Comparison of ENCODE assay signal across 1 cellular context in genomic region chr9:133403766-133404439, GRCh38.
TF ChIP-seq lines count a peak whose summit lies in the region.

No MANE protein-coding gene starts in this region.

TF ChIP-seq in IMR-90, 13 proteins besides CTCF, POLR2A, EP300 and RAD21:
- TF ChIP-seq FOS (IDR thresholded peaks at IDR 0.05; ENCODE audit: low read depth, low read length) (no peak), MAZ (IDR thresholded peaks at IDR 0.05; ENCODE audit: borderline replicate concordance, low read depth, low read length) (no peak), CEBPB (IDR thresholded peaks at IDR 0.05; ENCODE audit: low read depth, low read length) (no peak), SMC3 (IDR thresholded peaks at IDR 0.05; ENCODE audit: low read depth, low read length) (no peak; the same call in 1 of the 2 replicates), CHD1 (IDR thresholded peaks at IDR 0.05; ENCODE audit: low read depth, low read length) (no peak), RFX5 (IDR thresholded peaks at IDR 0.05; ENCODE audit: low read depth, low read length) (no peak), MXI1 (IDR thresholded peaks at IDR 0.05; ENCODE audit: borderline replicate concordance, low read depth, low read length) (no peak), MAFK (IDR thresholded peaks at IDR 0.05; ENCODE audit: low read depth, low read length) (no peak), RCOR1 (IDR thresholded peaks at IDR 0.05; ENCODE audit: insufficient replicate concordance, low read length) (no peak), BHLHE40 (IDR thresholded peaks at IDR 0.05; ENCODE audit: low read depth, low read length) (no peak), ELK1 (IDR thresholded peaks at IDR 0.05; ENCODE audit: borderline replicate concordance, low read depth, low read length) (no peak), NFE2L2 (IDR thresholded peaks at IDR 0.05; ENCODE audit: low read depth, low read length) (no peak), USF2 (IDR thresholded peaks at IDR 0.05; ENCODE audit: low read depth, low read length) (no peak)
TF ChIP-seq in IMR-90: peak in this region for 0.
